ENCODE assay signal across 16 cellular contexts in the genomic region with DNA sequence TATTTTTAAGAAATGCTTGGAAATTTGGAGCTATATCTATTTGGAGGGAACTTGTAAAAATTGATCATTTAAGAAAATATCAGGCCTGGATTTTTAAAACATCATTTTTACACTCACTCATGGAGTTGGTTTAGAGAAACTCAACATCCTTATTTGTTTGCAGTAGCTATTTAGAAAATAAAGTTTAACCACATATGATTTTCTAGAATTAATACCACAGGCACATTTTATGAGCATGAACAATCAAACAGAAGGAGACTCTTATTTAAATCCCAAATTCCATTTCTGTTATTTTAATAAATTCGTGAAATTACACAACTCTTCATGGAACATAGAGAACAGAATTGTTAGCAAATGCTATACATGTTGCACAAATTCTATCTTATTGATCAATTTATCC. TPM values are rescaled to one million over a fixed set of nuclear protein-coding genes. Genes with fewer than 3 reads are reported as not detected.
DNase-seq lines count a peak whose midpoint lies in the region; ATAC-seq and TF ChIP-seq lines count a peak whose summit lies in the region.
"Had no signal": no experiment of that assay in that cellular context is flagged by ENCODE, and none has a peak within 500 bp of the region (broad histone marks: within the 10 kb centered on the region; RNA-seq: fewer than 3 reads in every experiment).

No MANE protein-coding gene starts in this region.

- H3K9ac ChIP-seq in DND-41 (ENCODE audit: low read depth, low read length) = peak overlapping the region; percentile 100
- H3K9ac ChIP-seq in KMS-11 = peak overlapping the region; percentile 98
- H3K9ac ChIP-seq: BLaER1 had no signal

- ATAC-seq in DND-41 (ENCODE audit: insufficient read depth, low read depth) = no peak
- no peak for ATAC-seq in psoas muscle
- no peak for ATAC-seq in right lobe of liver
- no peak for ATAC-seq in HG03196 (IDR thresholded peaks at IDR 0.05; ENCODE audit: unreplicated experiment)
- ATAC-seq: heart left ventricle had no signal

- no peak for TF ChIP-seq CTCF in DND-41 (IDR thresholded peaks at IDR 0.05; ENCODE audit: borderline replicate concordance, extremely low read depth, low read length, poor library complexity, severe bottlenecking)
- TF ChIP-seq CTCF in KMS-11 (conservative IDR thresholded peaks at IDR 0.05; ENCODE audit: low read depth, low read length) = no peak
- TF ChIP-seq CTCF in breast epithelium (IDR thresholded peaks at IDR 0.05) = no peak
- TF ChIP-seq CTCF in psoas muscle (IDR thresholded peaks at IDR 0.05) = no peak
- TF ChIP-seq CTCF in right lobe of liver (IDR thresholded peaks at IDR 0.05) = no peak

- H3K4me3 ChIP-seq in DND-41 (ENCODE audit: low read depth in 1 of 2, low read length in 2 of 2) = peak overlapping the region; percentile 65 to 97; a peak in 3 of 4 replicates
- H3K4me3 ChIP-seq in KMS-11 (IDR thresholded peaks at IDR 0.05; ENCODE audit: insufficient read depth, low read depth, low read length) = no peak overlapping the region
- H3K4me3 ChIP-seq in breast epithelium = peak overlapping the region in 2 of 3 donors; percentile 49 to 86
- peak overlapping the region; percentile 89 for H3K4me3 ChIP-seq in psoas muscle
- H3K4me3 ChIP-seq in right lobe of liver = no peak overlapping the region
- H3K4me3 ChIP-seq: BLaER1, colonic mucosa had no signal

- no peaks in the 10 kb centered on the region for H3K9me3 ChIP-seq in DND-41 (ENCODE audit: insufficient read depth, low read length, severe bottlenecking)
- H3K9me3 ChIP-seq in breast epithelium = no peaks in the 10 kb centered on the region
- H3K9me3 ChIP-seq in psoas muscle = no peaks in the 10 kb centered on the region
- no peaks in the 10 kb centered on the region for H3K9me3 ChIP-seq in right lobe of liver
- H3K9me3 ChIP-seq: BLaER1, colonic mucosa, heart left ventricle, neutrophil had no signal

- no peak for TF ChIP-seq POLR2A in breast epithelium (IDR thresholded peaks at IDR 0.05)
- TF ChIP-seq POLR2A in right lobe of liver (IDR thresholded peaks at IDR 0.05) = no peak

- 85 to 98% (median 85%) methylated on average over 1 of the region's 1 CpG for WGBS in psoas muscle, 3 donors
- WGBS in right lobe of liver (ENCODE audit: insufficient coverage, low coverage, low lambda C conversion rate, missing lambda C conversion rate) = 86% methylated on average over 1 of the region's 1 CpG

- peak overlapping the region; percentile 73 for H3K27ac ChIP-seq in DND-41 (ENCODE audit: low read length)
- H3K27ac ChIP-seq in KMS-11 = peak overlapping the region; percentile 99
- H3K27ac ChIP-seq in breast epithelium = peak overlapping the region; percentile 54 to 73
- H3K27ac ChIP-seq in psoas muscle = peak overlapping the region; percentile 51
- H3K27ac ChIP-seq in right lobe of liver = no peak overlapping the region
- H3K27ac ChIP-seq: BLaER1, colonic mucosa, epithelial cell of prostate, neutrophil had no signal

- H3K27me3 ChIP-seq in DND-41 (ENCODE audit: insufficient read depth, low read length, poor library complexity) = no peaks in the 10 kb centered on the region
- H3K27me3 ChIP-seq in KMS-11 (ENCODE audit: insufficient read depth, low read depth) = no peaks in the 10 kb centered on the region
- peaks cover 0 to 4% of the 10 kb centered on the region in 2 donors for H3K27me3 ChIP-seq in breast epithelium
- no peaks in the 10 kb centered on the region for H3K27me3 ChIP-seq in psoas muscle (ENCODE audit: insufficient read depth in 3 of 3, low read length in 2 of 3)
- no peaks in the 10 kb centered on the region for H3K27me3 ChIP-seq in right lobe of liver
- H3K27me3 ChIP-seq: colonic mucosa, heart left ventricle had no signal

- intact Hi-C loops in breast epithelium (cut with DNase I; ENCODE audit: low total_unique reads) (no loop called here), psoas muscle (cut with DNase I) (no loop called here), right lobe of liver (cut with DNase I) (no loop called here)

- H3K36me3 ChIP-seq in DND-41 (ENCODE audit: insufficient read depth, low read length) (peaks cover 39% of the 10 kb centered on the region), KMS-11 (ENCODE audit: insufficient read depth) (peaks cover 10% of the 10 kb centered on the region; the same call in 1 of the 2 replicates), breast epithelium (no peaks in the 10 kb centered on the region), psoas muscle (ENCODE audit: insufficient read depth in 1 of 2, low read depth in 1 of 2) (no peaks in the 10 kb centered on the region), right lobe of liver (no peaks in the 10 kb centered on the region)
- H3K36me3 ChIP-seq: BLaER1, colonic mucosa, heart left ventricle, neutrophil had no signal

- H3K4me1 ChIP-seq in DND-41 (ENCODE audit: insufficient read depth, low read length) = peaks cover 33% of the 10 kb centered on the region
- no peaks in the 10 kb centered on the region for H3K4me1 ChIP-seq in KMS-11 (ENCODE audit: low read depth, poor library complexity, severe bottlenecking)
- H3K4me1 ChIP-seq in breast epithelium = no peaks in the 10 kb centered on the region
- H3K4me1 ChIP-seq in psoas muscle = peaks cover 24% of the 10 kb centered on the region
- peaks cover 0 to 6% (median 1%) of the 10 kb centered on the region in 4 donors for H3K4me1 ChIP-seq in right lobe of liver
- H3K4me1 ChIP-seq: colonic mucosa had no signal

- H2AFZ ChIP-seq in DND-41 (ENCODE audit: low read depth, low read length) = no peak overlapping the region
- no peak overlapping the region for H2AFZ ChIP-seq in KMS-11 (ENCODE audit: low read depth)

- H3K4me2 ChIP-seq in DND-41 (ENCODE audit: insufficient read depth, low read length) (peak overlapping the region; percentile 62), KMS-11 (peak overlapping the region; percentile 72)
- H3K4me2 ChIP-seq: BLaER1 had no signal

- H4K20me1 ChIP-seq in DND-41 (ENCODE audit: insufficient read depth, low read length) = peaks cover 16% of the 10 kb centered on the region
- no peaks in the 10 kb centered on the region for H4K20me1 ChIP-seq in KMS-11 (ENCODE audit: insufficient read depth)

- H3K79me2 ChIP-seq in DND-41 (ENCODE audit: insufficient read depth, low read length) (peaks cover 98% of the 10 kb centered on the region), KMS-11 (ENCODE audit: insufficient read depth, low read depth) (peaks cover 86% of the 10 kb centered on the region)

- no peak for DNase-seq in DND-41
- DNase-seq in breast epithelium (ENCODE audit: low spot score in 2 of 2) = no peak
- DNase-seq in psoas muscle = no peak
- DNase-seq in middle frontal gyrus (ENCODE audit: extremely low spot score, low spot score) = no peak
- no peak for DNase-seq in activated CD4-positive, CD25-positive, alpha-beta regulatory T cell treated with anti-CD3 and anti-CD28 coated beads, Interleukin-2, amount 50 U/mL, for 72 hours
- no peak for DNase-seq in right lobe of liver
- DNase-seq: activated naive CD4-positive, alpha-beta T cell treated with Interleukin-2 at 50 U/mL for 16 hours; colonic mucosa; DMS79; heart left ventricle; NCI-H2171 had no signal

RNA-seq across cellular contexts. Expression of gene CDKN2C, which starts 3.2 kb away (rescaled TPM):
- total RNA-seq in breast epithelium = 10 to 100 TPM; 27.1 to 40.0 (median 31.1) TPM
- 1 to 10 TPM; 3.5 to 7.4 (median 6.5) TPM for total RNA-seq in psoas muscle
- 10 to 100 TPM in 1 of 3 donors, 1 to 10 TPM in 2; 4.6 to 12.7 (median 7.8) TPM for polyA plus RNA-seq in psoas muscle
- 1 to 10 TPM; 1.2 to 6.7 (median 3.1) TPM for total RNA-seq in right lobe of liver

RNA-seq across cellular contexts. Expression of gene FAF1, which starts 13.2 kb away (rescaled TPM):
- total RNA-seq in breast epithelium = 10 to 100 TPM; 34.9 to 58.2 (median 42.0) TPM
- 100 to 1,000 TPM in 3 of 4 donors, 10 to 100 TPM in 1; 84.0 to 120 (median 109) TPM for total RNA-seq in psoas muscle
- polyA plus RNA-seq in psoas muscle = 100 to 1,000 TPM in 1 of 3 donors, 10 to 100 TPM in 2; 67.8 to 128 (median 71.8) TPM
- 10 to 100 TPM; 24.1 to 32.4 (median 31.6) TPM for total RNA-seq in right lobe of liver

Comparison
In these comparisons a context has a peak if more than half of its experiments do, and no peak if none do; other contexts are left out.
1. H3K27ac ChIP-seq: peak in DND-41 (single experiment), KMS-11 (single experiment), breast epithelium (2 of 2) and psoas muscle (single experiment); none in right lobe of liver (0 of 3).
2. H3K4me3 ChIP-seq: peak in DND-41 (2 of 2), breast epithelium (2 of 3) and psoas muscle (single experiment); none in KMS-11 (single experiment) and right lobe of liver (0 of 3).